8 cellular contexts compared by ENCODE assay signal in genomic region chr14:100383727-100384158, GRCh38. TPM values are rescaled to one million over a fixed set of nuclear protein-coding genes. Genes with fewer than 3 reads are reported as not detected.
A peak's percentile ranks its signal among the peaks of the same experiment; 100 is the strongest.
DNase-seq lines count a peak whose midpoint lies in the region; ATAC-seq, FAIRE-seq and TF ChIP-seq lines count a peak whose summit lies in the region.

No MANE protein-coding gene starts in this region.

- peak; percentile 51 to 70 (median 59) for DNase-seq in CD4-positive, CD25-positive, alpha-beta regulatory T cell
- DNase-seq in NB4 (ENCODE audit: low read depth), result peak; percentile 73
- DNase-seq in T-helper 9 cell, result peak; percentile 66
- peak; percentile 55 to 72 (median 60) for DNase-seq in K562 (ENCODE audit: extremely low read depth in 1 of 4, low spot score in 3 of 4)
- DNase-seq in inferior parietal cortex (ENCODE audit: extremely low spot score), result peak; percentile 77
- peak; percentile 29 to 34 for DNase-seq in stimulated activated CD4-positive, alpha-beta T cell treated with anti-CD3 and anti-CD28 coated beads, Interleukin-1b, Interleukin-23, amount 100 ng/mL, for 1 hour (ENCODE audit: low read depth in 2 of 2)

- H3K79me2 ChIP-seq in K562 (ENCODE audit: control insufficient read depth, insufficient read depth, low read length), result peaks cover 8% of the 10 kb centered on the region; the same call in 2 of the 3 replicates

- H3K27me3 Mint-ChIP-seq in CD4-positive, CD25-positive, alpha-beta regulatory T cell, result no peaks in the 10 kb centered on the region

- peak; percentile 76 for TF ChIP-seq CTCF in NB4 (IDR thresholded peaks at IDR 0.05; ENCODE audit: low read depth, low read length)
- TF ChIP-seq CTCF in K562 (IDR thresholded peaks at IDR 0.05 in 2 of 3, conservative IDR thresholded peaks at IDR 0.05 in 1 of 3; ENCODE audit: insufficient read depth in 2 of 3, low read depth in 1 of 3, low read length in 3 of 3), result peak; percentile 76 to 80 (median 79)

- intact Hi-C loops in K562 (cut with micrococcal nuclease), result loop anchor here (10.0 kb wide), 1 partner anchor 61 kb away; no protein-coding TSS in a partner anchor

- peak overlapping the region in 1 of 3 donors; percentile 79 for H3K27ac Mint-ChIP-seq in CD4-positive, CD25-positive, alpha-beta regulatory T cell

- no TSS peak for BruUV-seq in K562 (replicated peaks; lab: Mats Ljungman, UMichigan)

- no peak for TF ChIP-seq EP300 in K562 (IDR thresholded peaks at IDR 0.05; ENCODE audit: low read length)

- H3K9me1 ChIP-seq in K562 (ENCODE audit: control insufficient read depth, insufficient read depth, low read length), result no peaks in the 10 kb centered on the region

- H3K36me3 Mint-ChIP-seq in CD4-positive, CD25-positive, alpha-beta regulatory T cell, result peaks cover 6% of the 10 kb centered on the region

- TF ChIP-seq RAD21 in K562 (CRISPR knock-in tag; conservative IDR thresholded peaks at IDR 0.05 in 1 of 2, IDR thresholded peaks at IDR 0.05 in 1 of 2), result peak; percentile 40 to 67

- H3K4me1 ChIP-seq in CD4-positive, CD25-positive, alpha-beta regulatory T cell (ENCODE audit: control insufficient read depth, insufficient read depth, low read length, poor library complexity, severe bottlenecking), result peaks cover 14% of the 10 kb centered on the region
- peaks cover 7 to 16% of the 10 kb centered on the region in 2 experiments; a peak in 3 of 5 replicates for H3K4me1 ChIP-seq in K562 (replicated peaks in 1 of 2; ENCODE audit: control insufficient read depth in 2 of 2, insufficient read depth in 2 of 2, low read length in 2 of 2)

- no peak overlapping the region for H3K4me2 ChIP-seq in K562 (ENCODE audit: insufficient read depth, low read length)

- TF ChIP-seq POLR2A in NB4 (IDR thresholded peaks at IDR 0.05; ENCODE audit: extremely low read depth, insufficient read length), result no peak
- no peak for TF ChIP-seq POLR2A in K562 (conservative IDR thresholded peaks at IDR 0.05)

- no peaks in the 10 kb centered on the region for H3K36me3 ChIP-seq in CD4-positive, CD25-positive, alpha-beta regulatory T cell (ENCODE audit: control insufficient read depth, insufficient read depth, low read length)
- H3K36me3 ChIP-seq in K562 (ENCODE audit: control insufficient read depth, insufficient read depth, low read length), result peaks cover 4% of the 10 kb centered on the region; the same call in 1 of the 3 replicates

- H3K9me3 ChIP-seq in CD4-positive, CD25-positive, alpha-beta regulatory T cell (ENCODE audit: control insufficient read depth in 2 of 2, low read length in 2 of 2), result no peaks in the 10 kb centered on the region
- H3K9me3 ChIP-seq in K562 (replicated peaks; ENCODE audit: control insufficient read depth, insufficient read depth, low read depth, low read length), result no peaks in the 10 kb centered on the region

- peaks cover 7 to 39% (median 16%) of the 10 kb centered on the region in 4 donors for H3K4me1 Mint-ChIP-seq in CD4-positive, CD25-positive, alpha-beta regulatory T cell

- peak; percentile 77 for FAIRE-seq in K562 (lab: Jason Lieb, UNC)

- H3K27ac ChIP-seq in CD4-positive, CD25-positive, alpha-beta regulatory T cell (ENCODE audit: insufficient read depth, low read length, poor library complexity, severe bottlenecking), result no peak overlapping the region
- no peak overlapping the region for H3K27ac ChIP-seq in K562 (ENCODE audit: extremely low read depth, low read depth, low read length)

- H3K4me3 Mint-ChIP-seq in CD4-positive, CD25-positive, alpha-beta regulatory T cell, result no peak overlapping the region

- H2AFZ ChIP-seq in K562 (ENCODE audit: low read depth, low read length), result no peak overlapping the region

- POLR2A ChIA-PET in K562 (lab: Yijun Ruan, JAX), result interaction anchor here (1.0 kb wide), 1 partner anchor 77 kb away, joined by 3 read pairs; no protein-coding TSS in a partner anchor

- no peaks in the 10 kb centered on the region for H3K27me3 ChIP-seq in CD4-positive, CD25-positive, alpha-beta regulatory T cell (ENCODE audit: control insufficient read depth, insufficient read depth, low read length)
- H3K27me3 ChIP-seq in K562 (ENCODE audit: control insufficient read depth in 2 of 2, insufficient read depth in 2 of 2, low read length in 2 of 2), result no peaks in the 10 kb centered on the region

- in situ Hi-C loops in K562 (cut with MboI), result no loop called here

- no peaks in the 10 kb centered on the region for H4K20me1 ChIP-seq in K562 (replicated peaks; ENCODE audit: control insufficient read depth, insufficient read depth, low read length)

- peak overlapping the region in 1 of 2 experiments; percentile 58; a peak in 2 of 4 replicates for H3K9ac ChIP-seq in K562 (ENCODE audit: insufficient read depth in 1 of 2, low read depth in 2 of 2, low read length in 2 of 2)

- WGBS in K562 (ENCODE audit: insufficient coverage, low coverage, missing lambda C conversion rate), result 0% methylated on average over 8 of the region's 10 CpGs

- H3K4me3 ChIP-seq in CD4-positive, CD25-positive, alpha-beta regulatory T cell (ENCODE audit: low read depth, low read length), result no peak overlapping the region
- H3K4me3 ChIP-seq in NB4 (ENCODE audit: low read depth, low read length) (no peak overlapping the region), K562 (no peak overlapping the region)

- no peaks in the 10 kb centered on the region for H3K9me3 Mint-ChIP-seq in CD4-positive, CD25-positive, alpha-beta regulatory T cell

- CTCF ChIA-PET in K562 (lab: Yijun Ruan, JAX; ENCODE audit: low intra/inter-chr PET ratio), result interaction anchor here (0.8 to 3.3 kb wide), 4 partner anchors 34 to 518 kb away, joined by 4 to 28 read pairs (median 9); no protein-coding TSS in a partner anchor

- peak; percentile 68 to 74 for ATAC-seq in CD4-positive, CD25-positive, alpha-beta regulatory T cell (ENCODE audit: low read depth in 2 of 2)
- ATAC-seq in GM19463 (IDR thresholded peaks at IDR 0.05; ENCODE audit: unreplicated experiment) (peak; percentile 81), K562 (peak; percentile 91), GM18907 (IDR thresholded peaks at IDR 0.05; ENCODE audit: unreplicated experiment) (no peak)

TF ChIP-seq in K562, 482 proteins besides CTCF, POLR2A, EP300 and RAD21 (continues in another document):
- no peak for TF ChIP-seq SLC30A9 (CRISPR knock-in tag; IDR thresholded peaks at IDR 0.05)
- no peak for TF ChIP-seq YBX1 (IDR thresholded peaks at IDR 0.05)
- no peak for TF ChIP-seq CEBPB (tag; IDR thresholded peaks at IDR 0.05)
- TF ChIP-seq ZNF280A (IDR thresholded peaks at IDR 0.05; ENCODE audit: low read depth, partially characterized antibody), result no peak
- no peak for TF ChIP-seq ZNF76 (CRISPR knock-in tag; IDR thresholded peaks at IDR 0.05; ENCODE audit: borderline replicate concordance)
- TF ChIP-seq ZFP1 (CRISPR knock-in tag; IDR thresholded peaks at IDR 0.05), result no peak
- TF ChIP-seq RBFOX2 (IDR thresholded peaks at IDR 0.05; ENCODE audit: low read depth, low read length), result peak; percentile 55; the same call in 1 of the 2 replicates
- no peak for TF ChIP-seq CHD4 (IDR thresholded peaks at IDR 0.05; ENCODE audit: insufficient read depth, insufficient replicate concordance, low read depth, low read length, poor library complexity, severe bottlenecking)
- no peak for TF ChIP-seq RBM14 (IDR thresholded peaks at IDR 0.05; ENCODE audit: borderline replicate concordance, insufficient read depth, low read depth, low read length)
- TF ChIP-seq MAZ (CRISPR knock-in tag; conservative IDR thresholded peaks at IDR 0.05 in 1 of 2, IDR thresholded peaks at IDR 0.05 in 1 of 2), result peak in 1 of 2 experiments; percentile 47; a peak in 1 of 4 replicates
- no peak for TF ChIP-seq BRD9 (IDR thresholded peaks at IDR 0.05; ENCODE audit: low read depth, partially characterized antibody)
- peak; percentile 69 for TF ChIP-seq CREM (IDR thresholded peaks at IDR 0.05; ENCODE audit: low read depth)
- no peak for TF ChIP-seq ZNF143 (CRISPR knock-in tag; IDR thresholded peaks at IDR 0.05)

RNA-seq across cellular contexts. Expression of gene WDR25, which starts 7.5 kb away (rescaled TPM):
- 5.2 TPM for total RNA-seq in CD4-positive, CD25-positive, alpha-beta regulatory T cell
- polyA plus RNA-seq in CD4-positive, CD25-positive, alpha-beta regulatory T cell, result 10 to 100 TPM in 2 of 4 donors, 1 to 10 TPM in 2; 7.9 to 15.0 (median 10.2) TPM
- total RNA-seq in K562 (2011; cell fraction: chromatin; rRNA removed; ENCODE audit: low replicate concordance), result 10.4 and 15.9 TPM in 2 replicates
- 11.0 and 11.7 TPM in 2 replicates for total RNA-seq in K562 (2011; cell fraction: nucleolus; rRNA removed)
- 8.4 and 11.8 TPM in 2 replicates for total RNA-seq in K562 (2011; cell fraction: nucleoplasm; rRNA removed)
- 11.2 TPM in 2 replicates for total RNA-seq in K562 (2014; rRNA removed)
- total RNA-seq in K562 (2014; rRNA removed; fragmentation: Illumina TruSeq; extraction: Trizol), result 4.1 and 4.2 TPM in 2 replicates
- total RNA-seq in K562 (2015; rRNA removed; fragmentation: Illumina TruSeq; extraction: Trizol), result 6.3 and 6.7 TPM in 2 replicates
- total RNA-seq in K562 (2021), result 8.0 and 8.4 TPM in 2 replicates
- 6.3 and 7.0 TPM in 2 replicates for polyA plus RNA-seq in K562 (2011; rRNA removed)
- 8.2 and 14.0 TPM in 2 replicates for polyA plus RNA-seq in K562 (2011; cell fraction: cytosol; rRNA removed)
- polyA plus RNA-seq in K562 (2011; cell fraction: nucleus; rRNA removed), result 4.9 and 5.8 TPM in 2 replicates
- 5.4 and 13.7 TPM in 2 replicates for polyA plus RNA-seq in K562 (2012)
- polyA plus RNA-seq in K562 (2014; fragmentation: Illumina TruSeq; extraction: Trizol), result 7.6 and 7.7 TPM in 2 replicates
- 1 to 10 TPM in 1 of 2 experiments, under 1 TPM in 1; 0.42 to 1.2 TPM for polyA plus RNA-seq in K562 (2014; fragmentation: Nextera tagmentation; extraction: Ambion mirVana)
- polyA plus RNA-seq in K562 (2014; rRNA removed), result 7.8 and 8.9 TPM in 2 replicates
- 5.4 and 6.8 TPM in 2 replicates for polyA minus RNA-seq in K562 (2011; rRNA and poly(A)+ RNA removed)
- 3.7 and 4.5 TPM in 2 replicates for polyA minus RNA-seq in K562 (2011; cell fraction: cytosol; rRNA and poly(A)+ RNA removed)
- 7.9 and 11.1 TPM in 2 replicates for polyA minus RNA-seq in K562 (2011; cell fraction: nucleus; rRNA and poly(A)+ RNA removed)
